ENCODE assay signal across 8 cellular contexts in genomic region chr21:33265664-33266049, GRCh38. TPM values are rescaled to one million over a fixed set of nuclear protein-coding genes. Genes with fewer than 3 reads are reported as not detected.
DNase-seq lines count a peak whose midpoint lies in the region; ATAC-seq and TF ChIP-seq lines count a peak whose summit lies in the region.

No MANE protein-coding gene starts in this region.

- no peaks in the 10 kb centered on the region for H3K9me3 ChIP-seq in AG04450 (ENCODE audit: control insufficient read depth, insufficient read depth, low read length)
- no peaks in the 10 kb centered on the region for H3K9me3 ChIP-seq in upper lobe of right lung

- H3K27ac ChIP-seq in AG04450 (ENCODE audit: low read depth, low read length) (no peak overlapping the region), upper lobe of right lung (peak overlapping the region; percentile 91)

- POLR2A ChIA-PET in AG04450 (lab: Yijun Ruan, JAX), result interaction anchor here (1.0 kb wide), 1 partner anchor 59 kb away, joined by 5 read pairs; the partner anchor contains the start of gene IFNAR1

- H3K36me3 ChIP-seq in upper lobe of right lung, result peaks cover 13% of the 10 kb centered on the region

- intact Hi-C loops in upper lobe of right lung (cut with DNase I), result no loop called here

- CTCF ChIA-PET in AG04450 (lab: Charles Lee), result no interaction called here

- no peaks in the 10 kb centered on the region for H3K9me3 Mint-ChIP-seq in effector memory CD8-positive, alpha-beta T cell
- H3K9me3 Mint-ChIP-seq in memory B cell, result no peaks in the 10 kb centered on the region

- peak overlapping the region; percentile 77 for H3K4me3 ChIP-seq in AG04450 (ENCODE audit: low read depth, low read length)
- peak overlapping the region; percentile 88 for H3K4me3 ChIP-seq in upper lobe of right lung

- H3K4me1 ChIP-seq in upper lobe of right lung, result peaks cover 31% of the 10 kb centered on the region

- no peaks in the 10 kb centered on the region for H3K27me3 Mint-ChIP-seq in effector memory CD8-positive, alpha-beta T cell
- H3K27me3 Mint-ChIP-seq in memory B cell, result no peaks in the 10 kb centered on the region

- peak overlapping the region; percentile 95 to 97 for H3K4me3 Mint-ChIP-seq in effector memory CD8-positive, alpha-beta T cell
- H3K4me3 Mint-ChIP-seq in memory B cell, result peak overlapping the region; percentile 99

- no peak for DNase-seq in AG04450 (ENCODE audit: low read depth, low spot score)
- DNase-seq in SKM-1 (lab: John Stamatoyannopoulos, UW; ENCODE audit: unreplicated experiment), result peak; percentile 95
- no peak for DNase-seq in effector memory CD8-positive, alpha-beta T cell
- DNase-seq in memory B cell (ENCODE audit: low spot score in 2 of 2), result peak; percentile 54 to 73
- peak; percentile 85 for DNase-seq in upper lobe of right lung

- ATAC-seq in GM18502 (IDR thresholded peaks at IDR 0.05; ENCODE audit: poor library complexity, unreplicated experiment) (peak; percentile 33), HG03175 (IDR thresholded peaks at IDR 0.05; ENCODE audit: unreplicated experiment) (peak; percentile 36), memory B cell (ENCODE audit: low read depth) (peak; percentile 85), upper lobe of right lung (peak; percentile 77), GM21390 (IDR thresholded peaks at IDR 0.05; ENCODE audit: unreplicated experiment) (no peak)
- ATAC-seq in effector memory CD8-positive, alpha-beta T cell (replicated peaks), result peak; percentile 35

- peaks cover 43 to 50% of the 10 kb centered on the region in 2 donors for H3K4me1 Mint-ChIP-seq in effector memory CD8-positive, alpha-beta T cell (ENCODE audit: low read depth in 2 of 2)
- H3K4me1 Mint-ChIP-seq in memory B cell, result peaks cover 36% of the 10 kb centered on the region

- TF ChIP-seq CTCF in AG04450 (IDR thresholded peaks at IDR 0.05; ENCODE audit: low read depth, low read length) (no peak), upper lobe of right lung (IDR thresholded peaks at IDR 0.05) (no peak)

- peak overlapping the region; percentile 91 to 92 for H3K27ac Mint-ChIP-seq in effector memory CD8-positive, alpha-beta T cell
- peak overlapping the region; percentile 96 for H3K27ac Mint-ChIP-seq in memory B cell

- H3K27me3 ChIP-seq in AG04450 (ENCODE audit: control insufficient read depth, insufficient read depth, low read length), result no peaks in the 10 kb centered on the region
- no peaks in the 10 kb centered on the region for H3K27me3 ChIP-seq in upper lobe of right lung

- H3K36me3 Mint-ChIP-seq in effector memory CD8-positive, alpha-beta T cell (ENCODE audit: insufficient read depth), result peaks cover 33% of the 10 kb centered on the region
- H3K36me3 Mint-ChIP-seq in memory B cell, result peaks cover 3% of the 10 kb centered on the region

RNA-seq across cellular contexts. Expression of gene IL10RB, which starts 0.5 kb away (rescaled TPM):
- polyA plus RNA-seq in AG04450 (2011; rRNA removed), result 42.7 and 46.4 TPM in 2 replicates
- 36.1 and 47.2 TPM in 2 replicates for polyA minus RNA-seq in AG04450 (2011; rRNA and poly(A)+ RNA removed)
- 47.1 TPM for total RNA-seq in upper lobe of right lung

RNA-seq across cellular contexts. Expression of gene IFNAR2, which starts 35.9 kb away (rescaled TPM):
- polyA plus RNA-seq in AG04450 (2011; rRNA removed), result 28.7 and 30.8 TPM in 2 replicates
- 10.9 and 18.5 TPM in 2 replicates for polyA minus RNA-seq in AG04450 (2011; rRNA and poly(A)+ RNA removed)
- 32.4 TPM for total RNA-seq in upper lobe of right lung

RNA-seq across cellular contexts. Expression of gene IFNAR1, which starts 59.1 kb away (rescaled TPM):
- 17.0 and 21.2 TPM in 2 replicates for polyA plus RNA-seq in AG04450 (2011; rRNA removed)
- 20.6 and 27.3 TPM in 2 replicates for polyA minus RNA-seq in AG04450 (2011; rRNA and poly(A)+ RNA removed)
- total RNA-seq in upper lobe of right lung, result 72.1 TPM

Comparison
In these comparisons a context has a peak if more than half of its experiments do, and no peak if none do; other contexts are left out.
1. DNase-seq: peak in SKM-1 (single experiment), memory B cell (2 of 2) and upper lobe of right lung (single experiment); none in AG04450 (single experiment) and effector memory CD8-positive, alpha-beta T cell (0 of 3).